In genomic region chr14:30125322-30125944, GRCh38 we compare ENCODE assay signal across 15 cellular contexts.
"Had no signal": no experiment of that assay in that cellular context is flagged by ENCODE, and none has a peak within 500 bp of the region (broad histone marks: within the 10 kb centered on the region; RNA-seq: fewer than 3 reads in every experiment).

No MANE protein-coding gene starts in this region.

- H2AFZ ChIP-seq: neural progenitor cell had no signal

- DNase-seq: activated CD4-positive, alpha-beta memory T cell treated with anti-CD3 and anti-CD28 coated beads, Interleukin-2, amount 10 ng/mL, durations not matched to agents 7 days and 5 days; activated CD4-positive, alpha-beta T cell treated with anti-CD3 and anti-CD28 coated beads for 4 hours; activated naive CD4-positive, alpha-beta T cell treated with anti-CD3 and anti-CD28 coated beads, Interleukin-2, amount 10 ng/mL, durations not matched to agents 7 days and 5 days; activated T-cell treated with anti-CD3 and anti-CD28 coated beads, Interleukin-2, amount 50 U/mL, for 24 hours; left colon; ovary had no signal

- H3K27me3 ChIP-seq: neural progenitor cell, ovary had no signal

- H3K9me3 ChIP-seq: ovary, thoracic aorta had no signal

- FAIRE-seq: colon, endometrium, islet of Langerhans, TTC549 had no signal

- ATAC-seq: left colon; stimulated activated effector memory CD8-positive, alpha-beta T cell treated with anti-CD3 and anti-CD28 coated beads, Interleukin-12 subunit alpha, Interleukin-12 subunit beta, amount 100 ng/mL, for 72 hours; WTC11 had no signal

- H3K4me3 ChIP-seq: lung, neural progenitor cell, ovary, thoracic aorta had no signal

- H3K27ac ChIP-seq: neural progenitor cell, ovary, thoracic aorta had no signal

- H3K4me2 ChIP-seq: neural progenitor cell had no signal

- H3K9ac ChIP-seq: neural progenitor cell had no signal

- H3K36me3 ChIP-seq: neural progenitor cell, ovary, thoracic aorta had no signal

- H3K4me1 ChIP-seq: neural progenitor cell had no signal
